16 cellular contexts compared by ENCODE assay signal in genomic region chr10:79269443-79269842, GRCh38.
A peak's percentile ranks its signal among the peaks of the same experiment; 100 is the strongest.
DNase-seq lines count a peak whose midpoint lies in the region; ATAC-seq and TF ChIP-seq lines count a peak whose summit lies in the region.
"Had no signal": no experiment of that assay in that cellular context is flagged by ENCODE, and none has a peak within 500 bp of the region (broad histone marks: within the 10 kb centered on the region; RNA-seq: fewer than 3 reads in every experiment).

No MANE protein-coding gene starts in this region.

- H3K27me3 Mint-ChIP-seq in neural crest cell (ENCODE audit: low read depth): no peaks in the 10 kb centered on the region
- H3K27me3 Mint-ChIP-seq in activated CD4-positive, alpha-beta memory T cell treated with anti-CD3 and anti-CD28 coated beads, Interleukin-2, amount 10 ng/mL, durations not matched to agents 7 days and 5 days: no peaks in the 10 kb centered on the region

- no peak overlapping the region for H3K4me2 ChIP-seq in GM23248 (ENCODE audit: unreplicated experiment)
- H3K4me2 ChIP-seq in hepatocyte: no peak overlapping the region

- TF ChIP-seq CTCF in AG04450 (IDR thresholded peaks at IDR 0.05; ENCODE audit: low read depth, low read length) (no peak), neural crest cell (conservative IDR thresholded peaks at IDR 0.05) (no peak), hepatocyte (IDR thresholded peaks at IDR 0.05; ENCODE audit: poor library complexity) (no peak)

- H3K36me3 ChIP-seq in GM23248 (ENCODE audit: low read depth): no peaks in the 10 kb centered on the region
- H3K36me3 ChIP-seq in hepatocyte (replicated peaks; ENCODE audit: insufficient read depth, low read depth): no peaks in the 10 kb centered on the region
- H3K36me3 ChIP-seq: thoracic aorta had no signal

- H3K4me1 Mint-ChIP-seq in neural crest cell: peaks cover 75% of the 10 kb centered on the region
- H3K4me1 Mint-ChIP-seq in activated CD4-positive, alpha-beta memory T cell treated with anti-CD3 and anti-CD28 coated beads, Interleukin-2, amount 10 ng/mL, durations not matched to agents 7 days and 5 days: peaks cover 40% of the 10 kb centered on the region

- peak overlapping the region; percentile 44 for H3K4me3 Mint-ChIP-seq in neural crest cell
- H3K4me3 Mint-ChIP-seq in activated CD4-positive, alpha-beta memory T cell treated with anti-CD3 and anti-CD28 coated beads, Interleukin-2, amount 10 ng/mL, durations not matched to agents 7 days and 5 days: no peak overlapping the region
- H3K4me3 Mint-ChIP-seq: activated T-helper 1 cell treated with anti-CD3 and anti-CD28 coated beads, Interleukin-12 subunit alpha, Interleukin-12 subunit beta, Interleukin-2, Interleukin-4 antibody, amounts not matched to agents 30 ng/mL and 10 ng/mL and 1 ng/mL, durations not matched to agents 14 hours and 24 hours and 36 hours had no signal

- H4K20me1 ChIP-seq in GM23248 (ENCODE audit: insufficient read depth) (no peaks in the 10 kb centered on the region), hepatocyte (ENCODE audit: insufficient read depth, poor library complexity, severe bottlenecking) (peaks cover 78% of the 10 kb centered on the region)

- H3K27ac Mint-ChIP-seq in neural crest cell (ENCODE audit: unreplicated experiment): peak overlapping the region; percentile 93
- H3K27ac Mint-ChIP-seq in activated CD4-positive, alpha-beta memory T cell treated with anti-CD3 and anti-CD28 coated beads, Interleukin-2, amount 10 ng/mL, durations not matched to agents 7 days and 5 days: no peak overlapping the region
- H3K27ac Mint-ChIP-seq: activated T-helper 1 cell treated with anti-CD3 and anti-CD28 coated beads, Interleukin-12 subunit alpha, Interleukin-12 subunit beta, Interleukin-2, Interleukin-4 antibody, amounts not matched to agents 30 ng/mL and 10 ng/mL and 1 ng/mL, durations not matched to agents 14 hours and 24 hours and 36 hours had no signal

- POLR2A ChIA-PET in AG04450 (lab: Yijun Ruan, JAX): no interaction called here
- POLR2A ChIA-PET in activated CD4-positive, alpha-beta memory T cell treated with anti-CD3 and anti-CD28 coated beads, Interleukin-2, amount 10 ng/mL, durations not matched to agents 7 days and 5 days (lab: Charles Lee): no interaction called here

- H3F3A ChIP-seq in GM23248 (ENCODE audit: insufficient read depth): peaks cover 48% of the 10 kb centered on the region

- H3K27me3 ChIP-seq in AG04450 (ENCODE audit: control insufficient read depth, insufficient read depth, low read length) (no peaks in the 10 kb centered on the region), GM23248 (replicated peaks; ENCODE audit: insufficient read depth) (no peaks in the 10 kb centered on the region), hepatocyte (no peaks in the 10 kb centered on the region)
- H3K27me3 ChIP-seq: foreskin keratinocyte had no signal

- 0 out of 2 replicates have a peak overlapping the region, but pooled peaks have one; percentile 79 for H3K9ac ChIP-seq in GM23248

- H3K9me3 Mint-ChIP-seq in neural crest cell: no peaks in the 10 kb centered on the region
- no peaks in the 10 kb centered on the region for H3K9me3 Mint-ChIP-seq in activated CD4-positive, alpha-beta memory T cell treated with anti-CD3 and anti-CD28 coated beads, Interleukin-2, amount 10 ng/mL, durations not matched to agents 7 days and 5 days
- H3K9me3 Mint-ChIP-seq: activated T-helper 1 cell treated with anti-CD3 and anti-CD28 coated beads, Interleukin-12 subunit alpha, Interleukin-12 subunit beta, Interleukin-2, Interleukin-4 antibody, amounts not matched to agents 30 ng/mL and 10 ng/mL and 1 ng/mL, durations not matched to agents 14 hours and 24 hours and 36 hours had no signal

- no peak for DNase-seq in AG04450 (ENCODE audit: low read depth, low spot score)
- DNase-seq in GM23248: no peak
- no peak for DNase-seq in neural crest cell (ENCODE audit: low read depth, low spot score)
- no peak for DNase-seq in hepatocyte (ENCODE audit: low spot score)
- DNase-seq in activated CD4-positive, alpha-beta memory T cell treated with anti-CD3 and anti-CD28 coated beads, Interleukin-2, amount 10 ng/mL, durations not matched to agents 7 days and 5 days: no peak
- DNase-seq: DMS79 treated with DMSO at 0.1 percent for 48 hours; foreskin keratinocyte; NCI-H1694; NCI-H774; stimulated activated CD4-positive, alpha-beta T cell treated with anti-CD3 and anti-CD28 coated beads, Interleukin-15, amount 100 ng/mL, for 24 hours; T-helper 9 cell had no signal

- no peaks in the 10 kb centered on the region for H3K9me3 ChIP-seq in AG04450 (ENCODE audit: control insufficient read depth, insufficient read depth, low read length)
- H3K9me3 ChIP-seq in GM23248 (ENCODE audit: low read depth): no peaks in the 10 kb centered on the region
- H3K9me3 ChIP-seq in hepatocyte (ENCODE audit: low read depth): no peaks in the 10 kb centered on the region
- H3K9me3 ChIP-seq: thoracic aorta had no signal

- H3K79me2 ChIP-seq in GM23248 (ENCODE audit: insufficient read depth) (peaks cover 78% of the 10 kb centered on the region), hepatocyte (peaks cover 67% of the 10 kb centered on the region)

- ATAC-seq in HG02678 (IDR thresholded peaks at IDR 0.05; ENCODE audit: unreplicated experiment): no peak
- no peak for ATAC-seq in HG02840 (IDR thresholded peaks at IDR 0.05; ENCODE audit: low FRiP score, unreplicated experiment)
- ATAC-seq: foreskin keratinocyte had no signal

- CTCF ChIA-PET in AG04450 (lab: Charles Lee): no interaction called here
- CTCF ChIA-PET in activated CD4-positive, alpha-beta memory T cell treated with anti-CD3 and anti-CD28 coated beads, Interleukin-2, amount 10 ng/mL, durations not matched to agents 7 days and 5 days (lab: Charles Lee): no interaction called here

- H3K4me3 ChIP-seq in AG04450 (ENCODE audit: low read depth, low read length) (no peak overlapping the region), GM23248 (no peak overlapping the region), hepatocyte (no peak overlapping the region)
- H3K4me3 ChIP-seq: thoracic aorta had no signal

- in situ Hi-C loops in GM23248 (cut with MboI): no loop called here

- peaks cover 59% of the 10 kb centered on the region for H3K4me1 ChIP-seq in GM23248 (ENCODE audit: insufficient read depth)
- peaks cover 22% of the 10 kb centered on the region for H3K4me1 ChIP-seq in hepatocyte (ENCODE audit: insufficient read depth)

- peak overlapping the region; percentile 21 for H3K27ac ChIP-seq in AG04450 (ENCODE audit: low read depth, low read length)
- peak overlapping the region; percentile 97; the same call in 1 of the 2 replicates for H3K27ac ChIP-seq in GM23248
- peak overlapping the region; percentile 65 for H3K27ac ChIP-seq in cingulate gyrus (ENCODE audit: low read depth, low read length)
- no peak overlapping the region for H3K27ac ChIP-seq in hepatocyte
- H3K27ac ChIP-seq: foreskin keratinocyte had no signal

- H3K36me3 Mint-ChIP-seq in neural crest cell (ENCODE audit: low read depth): no peaks in the 10 kb centered on the region
- peaks cover 7% of the 10 kb centered on the region for H3K36me3 Mint-ChIP-seq in activated CD4-positive, alpha-beta memory T cell treated with anti-CD3 and anti-CD28 coated beads, Interleukin-2, amount 10 ng/mL, durations not matched to agents 7 days and 5 days (ENCODE audit: low read depth)

- H2AFZ ChIP-seq in GM23248 (no peak overlapping the region), hepatocyte (no peak overlapping the region)

- 95 to 96% methylated on average over 6 of the region's 6 CpGs for WGBS in GM23248 (ENCODE audit: low coverage in 1 of 2, low lambda C conversion rate in 2 of 2, missing lambda C conversion rate in 2 of 2), 2 experiments
- WGBS in hepatocyte (ENCODE audit: low lambda C conversion rate, missing lambda C conversion rate): 84% methylated on average over 6 of the region's 6 CpGs

- H3K9me2 ChIP-seq in GM23248 (ENCODE audit: insufficient read depth) (no peaks in the 10 kb centered on the region), hepatocyte (replicated peaks; ENCODE audit: insufficient read depth) (no peaks in the 10 kb centered on the region)
